ENCODE assay signal across 9 cellular contexts in the genomic region with DNA sequence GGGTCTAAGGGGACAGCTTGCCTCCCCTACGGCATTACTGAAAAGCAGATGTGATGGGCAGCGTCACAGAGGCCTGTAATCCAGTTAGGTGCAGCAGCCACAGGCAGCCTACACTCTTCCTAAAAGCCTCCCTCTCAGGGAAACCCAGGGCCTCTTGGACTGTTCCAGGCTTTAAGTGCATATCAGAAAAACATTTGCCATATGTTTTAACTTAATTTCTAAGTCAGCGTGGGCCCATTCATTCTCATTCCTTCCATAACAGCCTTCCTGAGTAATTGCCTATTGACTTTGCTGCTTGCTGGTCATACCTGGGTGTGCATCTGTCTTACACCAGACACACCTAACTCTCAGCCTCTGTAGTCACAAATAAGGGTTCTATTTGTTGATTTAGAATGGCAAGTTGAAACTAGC.
DNase-seq lines count a peak whose midpoint lies in the region; ATAC-seq and TF ChIP-seq lines count a peak whose summit lies in the region.
"Had no signal": no experiment of that assay in that cellular context is flagged by ENCODE, and none has a peak within 500 bp of the region (broad histone marks: within the 10 kb centered on the region; RNA-seq: fewer than 3 reads in every experiment).

No MANE protein-coding gene starts in this region.

- no peak for TF ChIP-seq POLR2A in prostate gland (IDR thresholded peaks at IDR 0.05)

- no peaks in the 10 kb centered on the region for H3K36me3 ChIP-seq in RWPE2 (ENCODE audit: low read depth)
- no peaks in the 10 kb centered on the region for H3K36me3 ChIP-seq in prostate gland
- H3K36me3 ChIP-seq in H7 (replicated peaks; ENCODE audit: control insufficient read depth, insufficient read depth, low read length), result no peaks in the 10 kb centered on the region

- DNase-seq in AG09309 (ENCODE audit: low read depth) (peak; percentile 50), RWPE2 (ENCODE audit: low spot score) (no peak), fibroblast of peridontal ligament (ENCODE audit: extremely low read depth) (peak; percentile 89), prostate gland (ENCODE audit: low spot score) (no peak), H7 (no peak), mucosa of gallbladder (ENCODE audit: low spot score) (no peak), ureter (ENCODE audit: low spot score) (no peak)
- DNase-seq: activated CD8-positive, alpha-beta memory T cell treated with anti-CD3 and anti-CD28 coated beads, Interleukin-2, amount 50 U/mL, for 48 hours had no signal

- H3K9me3 ChIP-seq in RWPE2 (ENCODE audit: severe bottlenecking) (no peaks in the 10 kb centered on the region), prostate gland (no peaks in the 10 kb centered on the region)

- H3K27ac ChIP-seq in RWPE2 (ENCODE audit: poor library complexity, severe bottlenecking) (peak overlapping the region; percentile 48), prostate gland (peak overlapping the region; percentile 62 to 70)

- H3K27me3 ChIP-seq in RWPE2 (ENCODE audit: insufficient read depth, poor library complexity, severe bottlenecking) (no peaks in the 10 kb centered on the region), prostate gland (replicated peaks; ENCODE audit: insufficient read depth) (no peaks in the 10 kb centered on the region), H7 (ENCODE audit: control insufficient read depth, insufficient read depth, low read length) (no peaks in the 10 kb centered on the region)

- TF ChIP-seq CTCF in AG09309 (IDR thresholded peaks at IDR 0.05; ENCODE audit: control insufficient read depth, insufficient read depth, low read depth, low read length, missing control alignments) (no peak), RWPE2 (IDR thresholded peaks at IDR 0.05; ENCODE audit: poor library complexity, severe bottlenecking) (no peak), prostate gland (IDR thresholded peaks at IDR 0.05) (no peak)

- H3K4me3 ChIP-seq in AG09309 (ENCODE audit: control insufficient read depth, low read depth, low read length), result no peak overlapping the region
- H3K4me3 ChIP-seq in RWPE2 (ENCODE audit: severe bottlenecking), result no peak overlapping the region
- no peak overlapping the region for H3K4me3 ChIP-seq in prostate gland
- H3K4me3 ChIP-seq in H7 (ENCODE audit: insufficient read depth, low read depth, low read length), result no peak overlapping the region

- ATAC-seq in RWPE2 (ENCODE audit: low read depth), result peak; percentile 82
- ATAC-seq in GM19035 (IDR thresholded peaks at IDR 0.05; ENCODE audit: unreplicated experiment), result no peak

- H3K4me1 ChIP-seq in RWPE2 (ENCODE audit: insufficient read depth, poor library complexity, severe bottlenecking) (peaks cover 19% of the 10 kb centered on the region), prostate gland (replicated peaks) (peaks cover 4% of the 10 kb centered on the region)

- intact Hi-C loops in prostate gland (cut with DNase I), result no loop called here

- WGBS in prostate gland, result 80% methylated on average over 3 of the region's 3 CpGs

Comparison
In these comparisons a context has a peak if more than half of its experiments do, and no peak if none do; other contexts are left out.
1. DNase-seq: peak in AG09309 (single experiment) and fibroblast of peridontal ligament (single experiment); none in RWPE2 (single experiment), prostate gland (single experiment), H7 (single experiment), mucosa of gallbladder (single experiment) and ureter (single experiment).